Comparison of ENCODE assay signal across 17 cellular contexts in the genomic region with DNA sequence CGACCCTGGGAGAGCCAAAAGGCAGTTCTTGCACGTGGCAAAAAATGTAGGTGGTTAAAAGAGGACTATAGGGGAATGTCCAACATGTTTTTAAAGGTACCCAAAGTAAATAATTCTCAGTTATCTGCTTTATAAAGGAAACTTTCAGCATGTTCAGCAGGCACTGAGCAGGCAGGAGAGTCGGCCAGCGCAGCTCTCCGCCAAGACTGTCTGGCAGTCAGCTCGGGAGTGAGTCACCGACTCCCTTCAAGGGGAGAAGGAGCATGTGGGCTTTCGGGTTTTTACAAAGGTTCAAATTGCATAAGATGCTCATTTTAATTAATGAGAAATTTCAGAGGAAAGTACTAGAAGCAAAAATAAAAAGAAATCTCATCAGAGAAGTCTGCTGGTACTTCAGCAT. TPM values are rescaled to one million over a fixed set of nuclear protein-coding genes. Genes with fewer than 3 reads are reported as not detected.
A peak's percentile ranks its signal among the peaks of the same experiment; 100 is the strongest.
DNase-seq lines count a peak whose midpoint lies in the region; FAIRE-seq and TF ChIP-seq lines count a peak whose summit lies in the region.
"Had no signal": no experiment of that assay in that cellular context is flagged by ENCODE, and none has a peak within 500 bp of the region (broad histone marks: within the 10 kb centered on the region; RNA-seq: fewer than 3 reads in every experiment).

No MANE protein-coding gene starts in this region.

- H3K9ac ChIP-seq in mesenchymal stem cell (ENCODE audit: low read length), result no peak overlapping the region

- WGBS in esophagus muscularis mucosa, result 26% methylated on average over 8 of the region's 8 CpGs
- 70% methylated on average over 7 of the region's 8 CpGs for WGBS in mesenchymal stem cell

- no peak overlapping the region for H2AFZ ChIP-seq in mesenchymal stem cell (ENCODE audit: low read depth, low read length)

- no peak overlapping the region for H2BK5ac ChIP-seq in mesenchymal stem cell (ENCODE audit: low read depth, low read length, poor library complexity, severe bottlenecking)

- no peaks in the 10 kb centered on the region for H3K79me1 ChIP-seq in mesenchymal stem cell (replicated peaks; ENCODE audit: low read length, poor library complexity, severe bottlenecking)

- peak overlapping the region; percentile 44 to 72 (median 70) for H3K27ac ChIP-seq in esophagus muscularis mucosa (replicated peaks in 1 of 4)
- no peak overlapping the region for H3K27ac ChIP-seq in mesenchymal stem cell (ENCODE audit: low read length, poor library complexity, severe bottlenecking)
- H3K27ac ChIP-seq: C4-2B, cardiac muscle cell, RWPE1 had no signal

- H4K8ac ChIP-seq in mesenchymal stem cell (ENCODE audit: low read length), result no peak overlapping the region

- intact Hi-C loops in esophagus muscularis mucosa (cut with DNase I), result loop anchor here (10.0 kb wide), 1 partner anchor 61 kb away; no protein-coding TSS in a partner anchor

- H2BK15ac ChIP-seq in mesenchymal stem cell (ENCODE audit: low read depth, poor library complexity, severe bottlenecking), result no peak overlapping the region

- TF ChIP-seq EP300 in esophagus muscularis mucosa (IDR thresholded peaks at IDR 0.05), result no peak

- no peak for TF ChIP-seq POLR2A in esophagus muscularis mucosa (IDR thresholded peaks at IDR 0.05; ENCODE audit: low read depth)
- TF ChIP-seq POLR2A in GM12892 (IDR thresholded peaks at IDR 0.05; ENCODE audit: low read depth, low read length), result no peak

- no peak overlapping the region for H2AK5ac ChIP-seq in mesenchymal stem cell (ENCODE audit: low read length, severe bottlenecking)

- FAIRE-seq in urothelium cell line (lab: Jason Lieb, UNC) (no peak), GM12892 (lab: Jason Lieb, UNC) (no peak)
- FAIRE-seq: GM18507 had no signal

- H2BK120ac ChIP-seq in mesenchymal stem cell (ENCODE audit: low read depth, low read length), result no peak overlapping the region

- H3K23ac ChIP-seq in mesenchymal stem cell (ENCODE audit: low read length in 2 of 2), result no peak overlapping the region

- no peak overlapping the region for H2BK12ac ChIP-seq in mesenchymal stem cell (ENCODE audit: low read length in 2 of 2)

- no peaks in the 10 kb centered on the region for H3K36me3 ChIP-seq in esophagus muscularis mucosa
- no peaks in the 10 kb centered on the region for H3K36me3 ChIP-seq in mesenchymal stem cell (ENCODE audit: control insufficient read depth in 1 of 2, insufficient read depth in 2 of 2, low read depth in 1 of 2, low read length in 2 of 2)
- H3K36me3 ChIP-seq: cardiac muscle cell had no signal

- no peak overlapping the region for H3K18ac ChIP-seq in mesenchymal stem cell (ENCODE audit: low read depth in 1 of 2, low read length in 2 of 2)

- DNase-seq in OCI-M1 (lab: John Stamatoyannopoulos, UW) (peak; percentile 3), esophagus muscularis mucosa (ENCODE audit: extremely low spot score) (peak; percentile 91), mesenchymal stem cell (no peak), urothelium cell line (ENCODE audit: low spot score) (peak; percentile 64), NCI-H1048 (lab: John Stamatoyannopoulos, UW) (no peak), D341Med (ENCODE audit: low spot score) (no peak), GM12892 (ENCODE audit: insufficient read length) (no peak)
- DNase-seq: activated CD4-positive, alpha-beta T cell treated with anti-CD3 and anti-CD28 coated beads, Interleukin-2, amount 50 U/mL, for 1 hour; activated naive CD4-positive, alpha-beta T cell treated with anti-CD3 and anti-CD28 coated beads, Interleukin-2, amount 10 ng/mL, durations not matched to agents 7 days and 5 days; DMS53; effector memory CD4-positive, alpha-beta T cell; H7; left colon had no signal

- no peak overlapping the region for H3K4ac ChIP-seq in mesenchymal stem cell (ENCODE audit: low read depth in 1 of 2, low read length in 2 of 2)

- no peak overlapping the region for H4K91ac ChIP-seq in mesenchymal stem cell (ENCODE audit: low read length)

- H3K14ac ChIP-seq in mesenchymal stem cell (ENCODE audit: low read length in 2 of 2), result no peak overlapping the region

- peak overlapping the region in 1 of 4 donors; percentile 14 for H3K4me3 ChIP-seq in esophagus muscularis mucosa
- H3K4me3 ChIP-seq in mesenchymal stem cell (ENCODE audit: insufficient read depth in 1 of 2, low read depth in 1 of 2, low read length in 2 of 2), result no peak overlapping the region
- H3K4me3 ChIP-seq: cardiac muscle cell had no signal

- no peak for TF ChIP-seq CTCF in esophagus muscularis mucosa (IDR thresholded peaks at IDR 0.05)

- H3K27me3 ChIP-seq in esophagus muscularis mucosa (peaks cover 0 to under 1% (median 0%) of the 10 kb centered on the region in 4 donors), mesenchymal stem cell (ENCODE audit: control insufficient read depth in 1 of 2, insufficient read depth in 1 of 2, low read length in 2 of 2) (peaks cover 10 to 43% of the 10 kb centered on the region in 2 experiments)

- H3K4me1 ChIP-seq in esophagus muscularis mucosa (peaks cover 0 to 75% (median 31%) of the 10 kb centered on the region in 4 donors), mesenchymal stem cell (ENCODE audit: control insufficient read depth, insufficient read depth, low read depth, low read length) (peaks cover 2% of the 10 kb centered on the region)

- H3K9me3 ChIP-seq in esophagus muscularis mucosa, result no peaks in the 10 kb centered on the region
- H3K9me3 ChIP-seq in mesenchymal stem cell (ENCODE audit: control insufficient read depth, low read length), result no peaks in the 10 kb centered on the region

- peak overlapping the region; percentile 3 for H3K4me2 ChIP-seq in mesenchymal stem cell (ENCODE audit: low read length, poor library complexity, severe bottlenecking)

RNA-seq across cellular contexts. Expression of a gene that starts 7.0 kb away (rescaled TPM):
- total RNA-seq in esophagus muscularis mucosa, result 100 to 1,000 TPM in 1 of 4 donors, 10 to 100 TPM in 3; 10.3 to 103 (median 38.0) TPM
- not detected for polyA plus RNA-seq in mesenchymal stem cell (2013, experiment 1 of 2)
- not detected for polyA plus RNA-seq in mesenchymal stem cell (2013, experiment 2 of 2)
- not detected for polyA plus RNA-seq in GM12892 (2012; ENCODE audit: missing spikeins)
- total RNA-seq: cardiac muscle cell, left colon had no signal

Comparison
In these comparisons a context has a peak if more than half of its experiments do, and no peak if none do; other contexts are left out.
1. DNase-seq: peak in OCI-M1 (single experiment), esophagus muscularis mucosa (single experiment) and urothelium cell line (single experiment); none in mesenchymal stem cell (single experiment), NCI-H1048 (single experiment), D341Med (single experiment) and GM12892 (single experiment).